ENCODE assay signal across 18 cellular contexts in the genomic region with DNA sequence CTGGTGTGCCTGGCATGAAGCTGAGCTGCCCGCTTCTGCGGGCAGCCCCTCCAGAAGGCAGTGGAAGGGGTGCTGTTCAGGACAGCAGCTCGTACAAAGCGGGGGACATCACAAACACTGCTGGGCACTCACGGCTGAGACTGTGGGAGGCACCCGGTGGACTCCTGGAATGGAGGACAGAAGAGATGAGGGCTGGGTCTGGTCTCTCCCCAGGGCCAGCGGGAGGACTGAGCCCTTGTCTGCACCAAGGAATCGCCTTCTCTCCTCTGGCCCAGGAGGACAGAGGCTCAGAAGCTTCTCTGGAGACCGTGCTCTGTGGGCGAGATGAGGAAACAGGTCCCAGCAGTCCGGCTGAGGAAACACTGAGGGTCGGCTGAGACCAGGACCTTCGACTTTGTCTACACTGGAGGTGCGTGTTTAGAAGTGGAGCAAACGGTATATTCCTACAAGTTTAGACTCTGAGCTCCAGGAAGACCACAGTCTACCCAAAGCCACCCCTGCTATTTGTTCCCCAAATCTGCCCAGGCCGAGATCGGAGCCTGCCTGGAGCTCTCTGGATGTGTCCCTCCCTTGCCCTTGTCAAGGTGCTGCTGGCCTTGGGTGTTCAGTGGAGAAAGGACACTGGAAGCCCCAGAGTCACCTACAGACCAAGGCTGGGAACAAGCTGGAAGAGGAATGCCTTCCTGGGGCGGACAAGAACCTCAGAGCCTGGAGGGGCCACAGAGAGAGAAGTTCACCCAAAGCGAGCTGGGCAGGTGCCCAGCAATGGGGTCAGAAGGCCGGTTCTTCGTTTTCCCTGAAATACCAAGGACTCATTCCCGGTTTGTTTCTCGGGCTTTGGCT.
"Had no signal": no experiment of that assay in that cellular context is flagged by ENCODE, and none has a peak within 500 bp of the region (broad histone marks: within the 10 kb centered on the region; RNA-seq: fewer than 3 reads in every experiment).

No MANE protein-coding gene starts in this region.

- H3K4me3 ChIP-seq: smooth muscle cell had no signal

- H3K27ac Mint-ChIP-seq: activated CD8-positive, alpha-beta memory T cell treated with anti-CD3 and anti-CD28 coated beads, Interleukin-2, amount 10 ng/mL, durations not matched to agents 7 days and 5 days; activated naive CD4-positive, alpha-beta T cell treated with anti-CD3 and anti-CD28 coated beads, Interleukin-2, amount 10 ng/mL, durations not matched to agents 7 days and 5 days; stimulated activated effector memory CD8-positive, alpha-beta T cell treated with anti-CD3 and anti-CD28 coated beads, Interleukin-12 subunit alpha, Interleukin-12 subunit beta, amount 100 ng/mL, for 72 hours; type B pancreatic cell had no signal

- H3K9me3 Mint-ChIP-seq: activated naive CD4-positive, alpha-beta T cell treated with anti-CD3 and anti-CD28 coated beads, Interleukin-2, amount 10 ng/mL, durations not matched to agents 7 days and 5 days; activated T-cell treated with anti-CD3 and anti-CD28 coated beads, Interleukin-2, amount 50 U/mL, for 4 hours; stimulated activated effector memory CD8-positive, alpha-beta T cell treated with anti-CD3 and anti-CD28 coated beads, Interleukin-12 subunit alpha, Interleukin-12 subunit beta, amount 100 ng/mL, for 72 hours; type B pancreatic cell had no signal

- ATAC-seq: activated CD8-positive, alpha-beta memory T cell treated with anti-CD3 and anti-CD28 coated beads, Interleukin-2, amount 10 ng/mL, durations not matched to agents 7 days and 5 days; activated T-cell treated with anti-CD3 and anti-CD28 coated beads, Interleukin-2, amount 50 U/mL, for 4 hours; esophagus mucosa; left colon had no signal

- H3K27ac ChIP-seq: parathyroid adenoma had no signal

- DNase-seq: activated CD4-positive, alpha-beta T cell treated with anti-CD3 and anti-CD28 coated beads for 1 hour; activated CD4-positive, alpha-beta T cell treated with anti-CD3 and anti-CD28 coated beads, Interleukin-2, amount 50 U/mL, for 48 hours; activated CD8-positive, alpha-beta memory T cell treated with anti-CD3 and anti-CD28 coated beads, Interleukin-2, amount 10 ng/mL, durations not matched to agents 7 days and 5 days; activated naive CD4-positive, alpha-beta T cell treated with anti-CD3 and anti-CD28 coated beads, Interleukin-2, amount 10 ng/mL, durations not matched to agents 7 days and 5 days; activated T-cell treated with anti-CD3 and anti-CD28 coated beads, Interleukin-2, amount 50 U/mL, for 4 hours; amniotic stem cell; dermis blood vessel endothelial cell; hypothalamus; mesenchymal stem cell; SHP77 had no signal

- H3K36me3 Mint-ChIP-seq: activated CD8-positive, alpha-beta memory T cell treated with anti-CD3 and anti-CD28 coated beads, Interleukin-2, amount 10 ng/mL, durations not matched to agents 7 days and 5 days; activated naive CD4-positive, alpha-beta T cell treated with anti-CD3 and anti-CD28 coated beads, Interleukin-2, amount 10 ng/mL, durations not matched to agents 7 days and 5 days; stimulated activated effector memory CD8-positive, alpha-beta T cell treated with anti-CD3 and anti-CD28 coated beads, Interleukin-12 subunit alpha, Interleukin-12 subunit beta, amount 100 ng/mL, for 72 hours; type B pancreatic cell had no signal

- H3K4me3 Mint-ChIP-seq: activated CD8-positive, alpha-beta memory T cell treated with anti-CD3 and anti-CD28 coated beads, Interleukin-2, amount 10 ng/mL, durations not matched to agents 7 days and 5 days; activated naive CD4-positive, alpha-beta T cell treated with anti-CD3 and anti-CD28 coated beads, Interleukin-2, amount 10 ng/mL, durations not matched to agents 7 days and 5 days; activated T-cell treated with anti-CD3 and anti-CD28 coated beads, Interleukin-2, amount 50 U/mL, for 4 hours; brain; neural crest cell; stimulated activated effector memory CD8-positive, alpha-beta T cell treated with anti-CD3 and anti-CD28 coated beads, Interleukin-12 subunit alpha, Interleukin-12 subunit beta, amount 100 ng/mL, for 72 hours; type B pancreatic cell had no signal

- H3K4me1 Mint-ChIP-seq: activated CD8-positive, alpha-beta memory T cell treated with anti-CD3 and anti-CD28 coated beads, Interleukin-2, amount 10 ng/mL, durations not matched to agents 7 days and 5 days; activated naive CD4-positive, alpha-beta T cell treated with anti-CD3 and anti-CD28 coated beads, Interleukin-2, amount 10 ng/mL, durations not matched to agents 7 days and 5 days; stimulated activated effector memory CD8-positive, alpha-beta T cell treated with anti-CD3 and anti-CD28 coated beads, Interleukin-12 subunit alpha, Interleukin-12 subunit beta, amount 100 ng/mL, for 72 hours had no signal
